Comparison of ENCODE assay signal across 1 cellular context in genomic region chr15:91413142-91413541, GRCh38.
TF ChIP-seq lines count a peak whose summit lies in the region.

No MANE protein-coding gene starts in this region.

TF ChIP-seq in SK-N-SH treated with all-trans-retinoic acid at 6 μM for 48 hours, 23 proteins besides CTCF, POLR2A, EP300 and RAD21 (continued from another document):
- TF ChIP-seq CREB5 (CRISPR knock-in tag; IDR thresholded peaks at IDR 0.05; ENCODE audit: low read depth) (peak; percentile 69), CSDC2 (CRISPR knock-in tag; IDR thresholded peaks at IDR 0.05) (peak; percentile 70; the same call in 1 of the 2 replicates), ZFP3 (CRISPR knock-in tag; IDR thresholded peaks at IDR 0.05) (no peak), PPARA (CRISPR knock-in tag; IDR thresholded peaks at IDR 0.05; ENCODE audit: borderline replicate concordance) (no peak), PATZ1 (CRISPR knock-in tag; IDR thresholded peaks at IDR 0.05; ENCODE audit: borderline replicate concordance) (peak; percentile 51; the same call in 1 of the 2 replicates)
TF ChIP-seq in SK-N-SH treated with all-trans-retinoic acid at 6 μM for 48 hours: peak in this region for 12.
